ENCODE assay signal across 1 cellular context in the genomic region with DNA sequence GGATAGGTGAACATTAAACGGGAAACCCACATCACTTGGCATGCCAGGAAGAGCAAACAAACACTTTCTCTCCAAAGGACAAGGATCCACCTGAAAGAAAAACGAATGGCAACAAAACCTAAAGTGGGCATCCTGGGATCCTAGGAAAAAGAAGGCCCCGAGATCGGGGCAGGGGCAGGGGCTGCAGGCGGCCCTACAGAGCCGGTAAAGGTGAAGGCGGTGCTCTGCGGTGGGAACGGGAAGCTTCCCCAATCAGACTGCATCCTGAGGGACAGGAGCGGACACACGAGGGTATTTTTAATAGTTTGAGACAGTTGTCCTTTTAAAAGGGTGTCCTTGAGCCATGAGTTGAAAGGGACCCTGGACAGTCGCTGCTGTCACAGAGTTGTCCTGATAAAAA.
TF ChIP-seq lines count a peak whose summit lies in the region.

No MANE protein-coding gene starts in this region.

TF ChIP-seq in H1, 55 proteins besides CTCF, POLR2A, EP300 and RAD21:
- TF ChIP-seq, protein P1, sequence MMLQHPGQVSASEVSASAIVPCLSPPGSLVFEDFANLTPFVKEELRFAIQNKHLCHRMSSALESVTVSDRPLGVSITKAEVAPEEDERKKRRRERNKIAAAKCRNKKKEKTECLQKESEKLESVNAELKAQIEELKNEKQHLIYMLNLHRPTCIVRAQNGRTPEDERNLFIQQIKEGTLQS (IDR thresholded peaks at IDR 0.05; ENCODE audit: insufficient read depth, low read depth, low read length) = no peak
- 0 out of 2 replicates have a peak, but pooled peaks have one; percentile 7 for TF ChIP-seq RBBP5 (IDR thresholded peaks at IDR 0.05; ENCODE audit: borderline replicate concordance, low read depth, low read length)
- no peak for TF ChIP-seq CEBPB (IDR thresholded peaks at IDR 0.05; ENCODE audit: low read depth, low read length)
- no peak for TF ChIP-seq POU5F1 (IDR thresholded peaks at IDR 0.05; ENCODE audit: low read depth, low read length)
- TF ChIP-seq NRF1 (IDR thresholded peaks at IDR 0.05; ENCODE audit: low read depth, low read length) = no peak
